Comparison of ENCODE assay signal across 25 cellular contexts in the genomic region with DNA sequence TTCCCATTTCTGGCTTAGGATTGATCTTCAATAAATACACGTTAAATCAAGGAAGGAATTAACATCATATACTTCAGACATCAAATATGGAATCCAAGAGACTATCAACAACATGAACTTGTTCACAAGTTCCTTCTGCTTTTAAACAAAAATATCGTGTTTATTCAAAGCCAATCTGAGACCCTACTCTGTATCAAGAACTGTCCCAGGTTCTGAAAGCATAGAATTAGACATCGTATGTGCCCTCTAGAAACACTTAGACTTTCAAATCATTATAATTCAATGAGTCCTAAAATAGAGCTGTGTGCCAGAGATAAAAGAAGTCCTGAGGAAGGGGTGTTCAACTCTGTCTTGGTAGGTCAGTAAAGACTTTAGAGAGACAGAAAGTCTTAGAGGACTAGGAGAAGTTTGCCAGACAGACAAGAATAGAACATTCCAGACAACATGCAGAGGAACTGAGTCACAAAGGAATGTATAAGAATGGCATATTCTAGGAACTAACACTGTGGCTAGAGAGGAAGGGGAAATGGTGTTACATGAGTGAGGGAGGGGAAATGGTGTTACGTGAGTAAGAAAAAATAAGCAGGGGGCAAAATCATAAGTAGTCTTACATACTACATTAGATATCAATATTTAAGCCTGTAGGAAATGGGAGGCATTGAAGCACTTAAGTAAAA. TPM values are rescaled to one million over a fixed set of nuclear protein-coding genes. Genes with fewer than 3 reads are reported as not detected.
"Had no signal": no experiment of that assay in that cellular context is flagged by ENCODE, and none has a peak within 500 bp of the region (broad histone marks: within the 10 kb centered on the region; RNA-seq: fewer than 3 reads in every experiment).

No MANE protein-coding gene starts in this region.

- H3K4me3 Mint-ChIP-seq: activated CD4-positive, alpha-beta memory T cell treated with anti-CD3 and anti-CD28 coated beads, Interleukin-2, amount 10 ng/mL, durations not matched to agents 7 days and 5 days; activated CD4-positive, alpha-beta T cell treated with anti-CD3 and anti-CD28 coated beads, Interleukin-2, amount 10 ng/mL, durations not matched to agents 7 days and 5 days; activated naive CD8-positive, alpha-beta T cell treated with anti-CD3 and anti-CD28 coated beads, Interleukin-2, amount 10 ng/mL, durations not matched to agents 7 days and 5 days; T-helper 1 cell treated with Interleukin-12 subunit alpha and Interleukin-12 subunit beta and Interleukin-4 antibody, amounts not matched to agents 30 μg/mL and 1 μg/mL, for 36 hours had no signal

- H3K27ac Mint-ChIP-seq: activated CD4-positive, alpha-beta memory T cell treated with anti-CD3 and anti-CD28 coated beads, Interleukin-2, amount 10 ng/mL, durations not matched to agents 7 days and 5 days; activated CD4-positive, alpha-beta T cell treated with anti-CD3 and anti-CD28 coated beads, Interleukin-2, amount 10 ng/mL, durations not matched to agents 7 days and 5 days; activated naive CD8-positive, alpha-beta T cell treated with anti-CD3 and anti-CD28 coated beads, Interleukin-2, amount 10 ng/mL, durations not matched to agents 7 days and 5 days; T-helper 1 cell treated with Interleukin-12 subunit alpha and Interleukin-12 subunit beta and Interleukin-4 antibody, amounts not matched to agents 30 μg/mL and 1 μg/mL, for 36 hours had no signal

- H3K4me1 Mint-ChIP-seq: activated CD4-positive, alpha-beta T cell treated with anti-CD3 and anti-CD28 coated beads, Interleukin-2, amount 10 ng/mL, durations not matched to agents 7 days and 5 days had no signal

- ATAC-seq: body of pancreas had no signal

- H3K4me3 ChIP-seq: adrenal gland, body of pancreas, Peyer's patch, SJCRH30 had no signal

- H3K4me1 ChIP-seq: adrenal gland, body of pancreas, Peyer's patch, SJCRH30 had no signal

- H3K27me3 ChIP-seq: adrenal gland, body of pancreas, Peyer's patch, SJCRH30 had no signal

- FAIRE-seq: bronchial epithelial cell had no signal

- H3K36me3 ChIP-seq: adrenal gland, Peyer's patch, SJCRH30 had no signal

- DNase-seq: activated CD4-positive, alpha-beta memory T cell treated with anti-CD3 and anti-CD28 coated beads, Interleukin-2, amount 10 ng/mL, durations not matched to agents 7 days and 5 days; activated CD4-positive, alpha-beta T cell treated with anti-CD3 and anti-CD28 coated beads, Interleukin-2, amount 10 ng/mL, durations not matched to agents 7 days and 5 days; activated CD4-positive, CD25-positive, alpha-beta regulatory T cell; activated naive CD4-positive, alpha-beta T cell treated with anti-CD3 and anti-CD28 coated beads, Interleukin-2, amount 50 U/mL, for 16 hours; activated naive CD8-positive, alpha-beta T cell treated with anti-CD3 and anti-CD28 coated beads, Interleukin-2, amount 10 ng/mL, durations not matched to agents 7 days and 5 days; activated T-cell treated with anti-CD3 and anti-CD28 coated beads for 4 hours; adrenal gland; anterior cingulate cortex; body of pancreas; central memory CD4-positive, alpha-beta T cell; MM.1S; NCI-H1105; NCI-H1436; NCI-H1694 treated with DMSO at 0.1 percent for 48 hours; NCI-H2029 treated with DMSO at 0.1 percent for 48 hours; NCI-H510A treated with DMSO at 0.1 percent for 48 hours; NCI-H69; NK-92 treated with Interleukin-12 subunit alpha and Interleukin-12 subunit beta, amount 100 ng/mL, for 24 hours; Peyer's patch; Right ventricle myocardium superior; SJCRH30 had no signal

- H3K27ac ChIP-seq: adrenal gland, body of pancreas, Peyer's patch, RWPE1, SJCRH30 had no signal

- H3K9me3 ChIP-seq: adrenal gland, Peyer's patch, SJCRH30 had no signal

RNA-seq across cellular contexts. Expression of gene TPD52L3, which starts 2.9 kb away (rescaled TPM):
- total RNA-seq: activated CD4-positive, alpha-beta memory T cell treated with anti-CD3 and anti-CD28 coated beads, Interleukin-2, amount 10 ng/mL, durations not matched to agents 7 days and 5 days; activated CD4-positive, alpha-beta T cell treated with anti-CD3 and anti-CD28 coated beads, Interleukin-2, amount 10 ng/mL, durations not matched to agents 7 days and 5 days; activated CD8-positive, alpha-beta memory T cell treated with anti-CD3 and anti-CD28 coated beads for 36 hours; activated naive CD8-positive, alpha-beta T cell treated with anti-CD3 and anti-CD28 coated beads, Interleukin-2, amount 10 ng/mL, durations not matched to agents 7 days and 5 days; adrenal gland; body of pancreas; bronchial epithelial cell; Peyer's patch; Right ventricle myocardium superior; SJCRH30 had no signal
- polyA plus RNA-seq: adrenal gland had no signal
